9 cellular contexts compared by ENCODE assay signal in genomic region chr12:64883264-64884163, GRCh38. TPM values are rescaled to one million over a fixed set of nuclear protein-coding genes. Genes with fewer than 3 reads are reported as not detected.
A peak's percentile ranks its signal among the peaks of the same experiment; 100 is the strongest.
DNase-seq lines count a peak whose midpoint lies in the region; ATAC-seq and TF ChIP-seq lines count a peak whose summit lies in the region.
"Had no signal": no experiment of that assay in that cellular context is flagged by ENCODE, and none has a peak within 500 bp of the region (broad histone marks: within the 10 kb centered on the region; RNA-seq: fewer than 3 reads in every experiment).

No MANE protein-coding gene starts in this region.

- no peaks in the 10 kb centered on the region for H3K9me2 ChIP-seq in PC-3 (replicated peaks; ENCODE audit: low read length)

- H2AFZ ChIP-seq in PC-3 (ENCODE audit: low read length): no peak overlapping the region

- POLR2A ChIA-PET in PC-3 (lab: Charles Lee; ENCODE audit: unreplicated experiment): no interaction called here

- no TSS peak for BruUV-seq in PC-3 (replicated peaks; lab: Mats Ljungman, UMichigan)

- no peaks in the 10 kb centered on the region for H3K9me3 Mint-ChIP-seq in natural killer cell treated with Interleukin-12 subunit alpha and Interleukin-12 subunit beta and Interleukin-15 and Interleukin-18, amount 100 ng/mL, for 72 hours

- H3K36me3 ChIP-seq in H7 (replicated peaks; ENCODE audit: control insufficient read depth, insufficient read depth, low read length) (no peaks in the 10 kb centered on the region), PC-3 (ENCODE audit: low read depth, low read length) (no peaks in the 10 kb centered on the region), kidney epithelial cell (ENCODE audit: control insufficient read depth, insufficient read depth, low read length) (no peaks in the 10 kb centered on the region)

- no peak for TF ChIP-seq CTCF in GM12865 (IDR thresholded peaks at IDR 0.05; ENCODE audit: insufficient read depth, low read depth, low read length, missing control alignments)
- TF ChIP-seq CTCF in PC-3 (conservative IDR thresholded peaks at IDR 0.05; ENCODE audit: low read depth, low read length): 0 out of 2 replicates have a peak, but pooled peaks have one; percentile 17
- peak; percentile 5 for TF ChIP-seq CTCF in kidney epithelial cell (IDR thresholded peaks at IDR 0.05; ENCODE audit: insufficient read depth, low read length, poor library complexity, severe bottlenecking)

- peak overlapping the region; percentile 50 for H3K4me3 ChIP-seq in GM12865 (ENCODE audit: low read depth, low read length)
- H3K4me3 ChIP-seq in H7 (ENCODE audit: insufficient read depth, low read depth, low read length): no peak overlapping the region
- no peak overlapping the region for H3K4me3 ChIP-seq in PC-3 (ENCODE audit: low read length)
- no peak overlapping the region for H3K4me3 ChIP-seq in kidney epithelial cell (ENCODE audit: low read depth, low read length)

- no peaks in the 10 kb centered on the region for H3K4me1 Mint-ChIP-seq in natural killer cell treated with Interleukin-12 subunit alpha and Interleukin-12 subunit beta and Interleukin-15 and Interleukin-18, amount 100 ng/mL, for 72 hours (ENCODE audit: low read depth in 2 of 2)

- peaks cover 25% of the 10 kb centered on the region; the same call in 1 of the 2 replicates for H3K4me1 ChIP-seq in PC-3 (ENCODE audit: insufficient read depth, low read length)

- H3K9me3 ChIP-seq in PC-3 (ENCODE audit: low read length): no peaks in the 10 kb centered on the region

- H3K9ac ChIP-seq in PC-3 (ENCODE audit: low read length): no peak overlapping the region

- H3K4me3 Mint-ChIP-seq in natural killer cell treated with Interleukin-12 subunit alpha and Interleukin-12 subunit beta and Interleukin-15 and Interleukin-18, amount 100 ng/mL, for 72 hours: no peak overlapping the region

- DNase-seq in GM12865 (ENCODE audit: low read depth) (peak; percentile 75), H7 (peak; percentile 59), PC-3 (no peak), kidney epithelial cell (ENCODE audit: low read depth) (no peak), cortex of kidney (lab: John Stamatoyannopoulos, UW) (no peak)
- DNase-seq in natural killer cell treated with Interleukin-12 subunit alpha and Interleukin-12 subunit beta and Interleukin-15 and Interleukin-18, amount 100 ng/mL, for 72 hours (ENCODE audit: low spot score): no peak
- DNase-seq: MM.1S had no signal

- no peak overlapping the region for H3K27ac Mint-ChIP-seq in natural killer cell treated with Interleukin-12 subunit alpha and Interleukin-12 subunit beta and Interleukin-15 and Interleukin-18, amount 100 ng/mL, for 72 hours

- no peaks in the 10 kb centered on the region for H3F3A ChIP-seq in PC-3 (ENCODE audit: low read length, unreplicated experiment)

- H3K27ac ChIP-seq in PC-3 (ENCODE audit: low read length): no peak overlapping the region
- H3K27ac ChIP-seq: epithelial cell of prostate had no signal

- no peak for ATAC-seq in PC-3
- ATAC-seq in natural killer cell treated with Interleukin-12 subunit alpha and Interleukin-12 subunit beta and Interleukin-15 and Interleukin-18, amount 100 ng/mL, for 72 hours: no peak
- no peak for ATAC-seq in GM19397 (IDR thresholded peaks at IDR 0.05; ENCODE audit: unreplicated experiment)

- CTCF ChIA-PET in PC-3 (lab: Charles Lee): interaction anchor here (0.7 to 2.5 kb wide), 2 partner anchors 44 to 82 kb away, joined by 3 to 9 read pairs; no protein-coding TSS in a partner anchor

- H3K27me3 Mint-ChIP-seq in natural killer cell treated with Interleukin-12 subunit alpha and Interleukin-12 subunit beta and Interleukin-15 and Interleukin-18, amount 100 ng/mL, for 72 hours: peaks cover 8 to 11% of the 10 kb centered on the region in 2 donors

- no peak overlapping the region for H3K4me2 ChIP-seq in PC-3 (ENCODE audit: low read length)

- intact Hi-C loops in PC-3 (cut with micrococcal nuclease): no loop called here

- H4K20me1 ChIP-seq in PC-3 (ENCODE audit: low read length): no peaks in the 10 kb centered on the region

- H3K27me3 ChIP-seq in H7 (ENCODE audit: control insufficient read depth, insufficient read depth, low read length) (no peaks in the 10 kb centered on the region), PC-3 (ENCODE audit: low read length) (no peaks in the 10 kb centered on the region), kidney epithelial cell (ENCODE audit: control insufficient read depth, insufficient read depth, low read length) (no peaks in the 10 kb centered on the region)

- no peaks in the 10 kb centered on the region for H3K79me2 ChIP-seq in PC-3 (ENCODE audit: low read length)

- H3K36me3 Mint-ChIP-seq in natural killer cell treated with Interleukin-12 subunit alpha and Interleukin-12 subunit beta and Interleukin-15 and Interleukin-18, amount 100 ng/mL, for 72 hours: no peaks in the 10 kb centered on the region

RNA-seq across cellular contexts. Expression of gene TBC1D30, which starts 59.1 kb away (rescaled TPM):
- 0.62 and 1.4 TPM in 2 replicates for total RNA-seq in H7 (2014; rRNA removed; shearing (Covaris generic))
- total RNA-seq in PC-3 (2014; rRNA removed): 16.8 and 36.1 TPM in 2 replicates
- total RNA-seq in kidney epithelial cell: 3.7 and 4.6 TPM in 2 replicates
- total RNA-seq in natural killer cell treated with Interleukin-12 subunit alpha and Interleukin-12 subunit beta and Interleukin-15 and Interleukin-18, amount 100 ng/mL, for 72 hours: 1 to 10 TPM; 1.1 TPM

Comparison
In these comparisons a context has a peak if more than half of its experiments do, and no peak if none do; other contexts are left out.
1. DNase-seq: peak in GM12865 (single experiment) and H7 (single experiment); none in PC-3 (single experiment), kidney epithelial cell (single experiment), natural killer cell treated with Interleukin-12 subunit alpha and Interleukin-12 subunit beta and Interleukin-15 and Interleukin-18, amount 100 ng/mL, for 72 hours (single experiment) and cortex of kidney (single experiment).